19 cellular contexts compared by ENCODE assay signal in the genomic region with DNA sequence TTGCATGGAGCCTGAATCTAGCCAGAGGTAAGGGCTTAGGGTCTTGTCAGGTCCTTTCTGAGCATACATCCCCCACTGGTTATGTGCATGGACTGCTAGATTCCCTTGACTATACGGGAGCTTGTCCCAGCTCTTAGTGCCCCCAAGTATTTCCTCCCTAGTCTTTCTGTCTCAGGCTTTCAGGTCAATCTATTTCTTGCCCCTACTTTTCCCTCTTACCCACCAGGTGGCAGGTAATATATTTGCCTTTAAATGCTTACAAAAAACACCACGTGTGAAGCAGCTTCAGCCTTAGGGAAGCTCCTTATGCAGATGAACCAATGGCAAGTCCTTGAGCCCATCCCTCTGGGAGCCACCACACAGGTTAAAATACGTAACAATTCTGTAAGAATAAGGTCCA.
DNase-seq lines count a peak whose midpoint lies in the region; ATAC-seq and TF ChIP-seq lines count a peak whose summit lies in the region.
"Had no signal": no experiment of that assay in that cellular context is flagged by ENCODE, and none has a peak within 500 bp of the region (broad histone marks: within the 10 kb centered on the region; RNA-seq: fewer than 3 reads in every experiment).

No MANE protein-coding gene starts in this region.

- intact Hi-C loops in left colon (cut with DNase I, micrococcal nuclease) = no loop called here

- H3K4me3 ChIP-seq in H7 (ENCODE audit: insufficient read depth, low read depth, low read length) (no peak overlapping the region), mesenchymal stem cell (ENCODE audit: insufficient read depth in 1 of 2, low read depth in 1 of 2, low read length in 2 of 2) (no peak overlapping the region)
- H3K4me3 ChIP-seq: A549 had no signal

- no peak overlapping the region for H2BK15ac ChIP-seq in mesenchymal stem cell (ENCODE audit: low read depth, poor library complexity, severe bottlenecking)

- no peak overlapping the region for H3K23ac ChIP-seq in mesenchymal stem cell (ENCODE audit: low read length in 2 of 2)

- no peaks in the 10 kb centered on the region for H3K36me3 Mint-ChIP-seq in WTC11
- H3K36me3 Mint-ChIP-seq: CD4-positive, alpha-beta memory T cell had no signal

- no peaks in the 10 kb centered on the region for H3K4me1 ChIP-seq in mesenchymal stem cell (ENCODE audit: control insufficient read depth, insufficient read depth, low read depth, low read length)
- H3K4me1 ChIP-seq: A549 had no signal

- H3K27ac Mint-ChIP-seq in WTC11 = peak overlapping the region; percentile 75
- H3K27ac Mint-ChIP-seq: CD4-positive, alpha-beta memory T cell had no signal

- H2AK5ac ChIP-seq in mesenchymal stem cell (ENCODE audit: low read length, severe bottlenecking) = no peak overlapping the region

- ATAC-seq in WTC11 (peak; percentile 95), left colon (no peak), omental fat pad (ENCODE audit: low FRiP score) (no peak)
- ATAC-seq: A549, HCT116 had no signal

- CTCF ChIA-PET in WTC11 (lab: Charles Lee) = interaction anchor here (0.5 to 0.8 kb wide), 6 partner anchors 9 to 454 kb away, joined by 3 to 4 read pairs (median 3); partner anchors contain the start of gene GRIK2

- 54% methylated on average over 3 of the region's 3 CpGs for WGBS in mesenchymal stem cell

- DNase-seq in H7 (peak; percentile 9), WTC11 (ENCODE audit: low spot score) (no peak), iPS DF 4.7 (ENCODE audit: extremely low read depth, low spot score) (peak; percentile 25), mesenchymal stem cell (no peak), SK-N-DZ (ENCODE audit: low spot score) (no peak), NK-92 (lab: John Stamatoyannopoulos, UW; ENCODE audit: unreplicated experiment) (no peak), left colon (no peak), omental fat pad (ENCODE audit: low spot score) (no peak)
- DNase-seq: CD4-positive, alpha-beta memory T cell; DMS153; GF-D8; KBM-7; NCI-H1105 treated with DMSO at 0.1 percent for 48 hours; NCI-H1694; NCI-H2081 treated with DMSO at 0.1 percent for 48 hours; NCI-H748 treated with DMSO at 0.1 percent for 48 hours; SHP77 had no signal

- H3K4me1 Mint-ChIP-seq in WTC11 = peaks cover 35% of the 10 kb centered on the region
- H3K4me1 Mint-ChIP-seq: CD4-positive, alpha-beta memory T cell had no signal

- no peak overlapping the region for H2BK5ac ChIP-seq in mesenchymal stem cell (ENCODE audit: low read depth, low read length, poor library complexity, severe bottlenecking)

- H3K79me1 ChIP-seq in mesenchymal stem cell (replicated peaks; ENCODE audit: low read length, poor library complexity, severe bottlenecking) = no peaks in the 10 kb centered on the region

- H4K8ac ChIP-seq in mesenchymal stem cell (ENCODE audit: low read length) = no peak overlapping the region

- no peak overlapping the region for H3K4me2 ChIP-seq in mesenchymal stem cell (ENCODE audit: low read length, poor library complexity, severe bottlenecking)
- H3K4me2 ChIP-seq: A549 had no signal

- no peaks in the 10 kb centered on the region for H3K9me3 Mint-ChIP-seq in WTC11

- no peaks in the 10 kb centered on the region for H3K27me3 Mint-ChIP-seq in WTC11 (ENCODE audit: low read depth)
- H3K27me3 Mint-ChIP-seq: CD4-positive, alpha-beta memory T cell had no signal

- no peaks in the 10 kb centered on the region for H3K9me3 ChIP-seq in mesenchymal stem cell (ENCODE audit: control insufficient read depth, low read length)
- H3K9me3 ChIP-seq: A549 had no signal

- no peak overlapping the region for H4K91ac ChIP-seq in mesenchymal stem cell (ENCODE audit: low read length)

- no peak overlapping the region for H3K27ac ChIP-seq in mesenchymal stem cell (ENCODE audit: low read length, poor library complexity, severe bottlenecking)
- H3K27ac ChIP-seq: A549 had no signal

- no peaks in the 10 kb centered on the region for H3K27me3 ChIP-seq in H7 (ENCODE audit: control insufficient read depth, insufficient read depth, low read length)
- no peaks in the 10 kb centered on the region for H3K27me3 ChIP-seq in mesenchymal stem cell (ENCODE audit: control insufficient read depth in 1 of 2, insufficient read depth in 1 of 2, low read length in 2 of 2)

- H3K9ac ChIP-seq in mesenchymal stem cell (ENCODE audit: low read length) = no peak overlapping the region

- H3K18ac ChIP-seq in mesenchymal stem cell (ENCODE audit: low read depth in 1 of 2, low read length in 2 of 2) = peak overlapping the region in 1 of 2 experiments; percentile 24

- TF ChIP-seq CTCF in WTC11 (IDR thresholded peaks at IDR 0.05) = no peak
- TF ChIP-seq CTCF in omental fat pad (IDR thresholded peaks at IDR 0.05) = no peak

- peak overlapping the region in 1 of 2 experiments; percentile 48 for H3K14ac ChIP-seq in mesenchymal stem cell (ENCODE audit: low read length in 2 of 2)

- peak overlapping the region; percentile 43 for H3K4me3 Mint-ChIP-seq in WTC11
- H3K4me3 Mint-ChIP-seq: CD4-positive, alpha-beta memory T cell had no signal

- H3K36me3 ChIP-seq in H7 (replicated peaks; ENCODE audit: control insufficient read depth, insufficient read depth, low read length) (no peaks in the 10 kb centered on the region), mesenchymal stem cell (ENCODE audit: control insufficient read depth in 1 of 2, insufficient read depth in 2 of 2, low read depth in 1 of 2, low read length in 2 of 2) (no peaks in the 10 kb centered on the region)

- H2AFZ ChIP-seq in mesenchymal stem cell (ENCODE audit: low read depth, low read length) = peak overlapping the region; percentile 14

- no peak overlapping the region for H3K4ac ChIP-seq in mesenchymal stem cell (ENCODE audit: low read depth in 1 of 2, low read length in 2 of 2)

- POLR2A ChIA-PET in WTC11 (lab: Charles Lee) = no interaction called here

- no peak overlapping the region for H2BK12ac ChIP-seq in mesenchymal stem cell (ENCODE audit: low read length in 2 of 2)

- H2BK120ac ChIP-seq in mesenchymal stem cell (ENCODE audit: low read depth, low read length) = no peak overlapping the region

TF ChIP-seq in WTC11, 78 proteins besides CTCF, POLR2A, EP300 and RAD21:
- TF ChIP-seq ETV6 (CRISPR knock-in tag; IDR thresholded peaks at IDR 0.05) (peak; percentile 70), USF2 (CRISPR knock-in tag; IDR thresholded peaks at IDR 0.05) (peak; percentile 58; the same call in 1 of the 2 replicates), CBFB (CRISPR knock-in tag; IDR thresholded peaks at IDR 0.05; ENCODE audit: low read depth) (no peak), ZBTB21 (CRISPR knock-in tag; IDR thresholded peaks at IDR 0.05; ENCODE audit: borderline replicate concordance) (no peak), ZNF281 (CRISPR knock-in tag; IDR thresholded peaks at IDR 0.05) (no peak)

Comparison
In these comparisons a context has a peak if more than half of its experiments do, and no peak if none do; other contexts are left out.
1. DNase-seq: peak in H7 (single experiment) and iPS DF 4.7 (single experiment); none in WTC11 (single experiment), mesenchymal stem cell (single experiment), SK-N-DZ (single experiment), NK-92 (single experiment), left colon (0 of 2) and omental fat pad (single experiment).